ENCODE assay signal across 8 cellular contexts in the genomic region with DNA sequence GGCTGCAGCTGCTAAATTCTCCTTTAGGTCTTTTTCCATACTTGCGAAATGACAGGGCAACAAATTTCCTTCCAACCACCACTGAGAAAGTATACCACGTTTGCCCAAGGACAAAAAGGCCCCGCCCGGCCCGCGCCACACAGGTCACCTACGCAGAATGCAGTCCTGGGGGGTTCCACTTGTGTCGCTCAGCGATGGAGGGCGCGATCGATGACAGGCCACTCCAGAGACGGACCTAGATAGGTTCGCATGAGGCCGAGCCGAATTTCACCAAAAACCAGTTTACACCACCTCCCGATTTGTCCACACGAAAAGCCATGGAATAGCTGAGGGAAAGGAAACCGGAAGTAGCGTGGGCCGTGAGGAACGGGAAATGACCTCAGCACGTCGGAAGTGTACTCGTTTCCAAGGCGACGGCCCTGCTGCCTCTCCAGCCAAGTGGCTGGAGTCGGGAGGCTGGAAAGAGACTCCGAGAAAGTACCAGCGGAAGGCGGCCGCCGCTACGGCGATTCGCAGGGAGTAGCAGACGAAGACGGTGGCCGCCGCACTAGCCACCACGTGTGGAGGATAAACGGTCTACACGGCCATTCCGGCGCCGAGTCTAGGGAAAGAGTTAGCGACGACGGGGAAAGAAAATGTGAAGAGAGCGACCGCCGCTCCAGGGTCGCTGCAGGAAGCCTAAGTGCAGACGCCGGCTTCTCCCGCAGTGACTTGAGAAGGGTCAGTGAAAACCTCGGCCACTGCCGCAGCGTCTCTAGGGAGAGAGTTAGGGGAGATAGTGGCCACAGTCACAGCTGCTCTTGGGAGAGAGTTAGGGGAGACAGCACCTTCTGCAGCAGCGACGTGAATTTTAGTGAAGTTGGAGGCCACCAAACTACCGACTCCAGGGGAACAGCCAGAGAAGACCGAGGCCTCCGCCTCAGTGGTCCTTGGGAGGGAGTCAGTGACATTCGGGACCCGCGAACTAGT.
A peak's percentile ranks its signal among the peaks of the same experiment; 100 is the strongest.
DNase-seq lines count a peak whose midpoint lies in the region; ATAC-seq lines count a peak whose summit lies in the region.

A gene (plus strand): TSS at position 398 of the 969 bp plus-strand sequence. CDS start 959 bp downstream, outside the sequence.

- H3K4me1 Mint-ChIP-seq in central memory CD8-positive, alpha-beta T cell: peaks cover 49% of the 10 kb centered on the region

- no peaks in the 10 kb centered on the region for H3K9me3 Mint-ChIP-seq in central memory CD8-positive, alpha-beta T cell

- DNase-seq in AG08395 (ENCODE audit: low spot score) (peak; percentile 96), NCI-H226 (peak; percentile 95), islet precursor cell (peak; percentile 97)
- DNase-seq in activated CD4-positive, CD25-positive, alpha-beta regulatory T cell (lab: John Stamatoyannopoulos, UW): peak; percentile 57 to 68 (median 66)
- peak; percentile 71 to 77 for DNase-seq in central memory CD8-positive, alpha-beta T cell (ENCODE audit: low spot score in 2 of 2)
- DNase-seq in stimulated activated CD4-positive, alpha-beta T cell treated with anti-CD3 and anti-CD28 coated beads, Interleukin-12 subunit alpha, Interleukin-12 subunit beta, amount 100 ng/mL, for 48 hours (ENCODE audit: low read depth in 2 of 3, low spot score in 1 of 3): peak; percentile 74 to 85 (median 81)

- H3K27me3 Mint-ChIP-seq in central memory CD8-positive, alpha-beta T cell: no peaks in the 10 kb centered on the region

- ATAC-seq in GM18909 (IDR thresholded peaks at IDR 0.05; ENCODE audit: poor library complexity, unreplicated experiment) (peak; percentile 95), HG03175 (IDR thresholded peaks at IDR 0.05; ENCODE audit: unreplicated experiment) (peak; percentile 89)
- ATAC-seq in central memory CD8-positive, alpha-beta T cell (replicated peaks; ENCODE audit: extremely low read depth, poor library complexity, severe bottlenecking): peak; percentile 81

- peak within 1 kb of the TSS; percentile 100 for H3K4me3 Mint-ChIP-seq in central memory CD8-positive, alpha-beta T cell

- peaks cover 46% of the 10 kb centered on the region for H3K36me3 Mint-ChIP-seq in central memory CD8-positive, alpha-beta T cell (ENCODE audit: insufficient read depth)

- H3K27ac Mint-ChIP-seq in central memory CD8-positive, alpha-beta T cell (ENCODE audit: low read depth): peak within 1 kb of the TSS; percentile 100

Comparison
In these comparisons a context has a peak if more than half of its experiments do, and no peak if none do; other contexts are left out.
1. Peak in every context shown above with its lines: DNase-seq and ATAC-seq.